In genomic region chr14:74922752-74923401, GRCh38 we compare ENCODE assay signal across 1 cellular context.
TF ChIP-seq lines count a peak whose summit lies in the region.

A gene with protein sequence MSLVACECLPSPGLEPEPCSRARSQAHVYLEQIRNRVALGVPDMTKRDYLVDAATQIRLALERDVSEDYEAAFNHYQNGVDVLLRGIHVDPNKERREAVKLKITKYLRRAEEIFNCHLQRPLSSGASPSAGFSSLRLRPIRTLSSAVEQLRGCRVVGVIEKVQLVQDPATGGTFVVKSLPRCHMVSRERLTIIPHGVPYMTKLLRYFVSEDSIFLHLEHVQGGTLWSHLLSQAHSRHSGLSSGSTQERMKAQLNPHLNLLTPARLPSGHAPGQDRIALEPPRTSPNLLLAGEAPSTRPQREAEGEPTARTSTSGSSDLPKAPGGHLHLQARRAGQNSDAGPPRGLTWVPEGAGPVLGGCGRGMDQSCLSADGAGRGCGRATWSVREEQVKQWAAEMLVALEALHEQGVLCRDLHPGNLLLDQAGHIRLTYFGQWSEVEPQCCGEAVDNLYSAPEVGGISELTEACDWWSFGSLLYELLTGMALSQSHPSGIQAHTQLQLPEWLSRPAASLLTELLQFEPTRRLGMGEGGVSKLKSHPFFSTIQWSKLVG (minus strand): TSS chr14:74923260. CDS start chr14:74921541, 1,719 bp downstream.

TF ChIP-seq in HepG2, 621 proteins besides CTCF, POLR2A, EP300 and RAD21 (continued from another document and continues in another):
- TF ChIP-seq, protein P1, sequence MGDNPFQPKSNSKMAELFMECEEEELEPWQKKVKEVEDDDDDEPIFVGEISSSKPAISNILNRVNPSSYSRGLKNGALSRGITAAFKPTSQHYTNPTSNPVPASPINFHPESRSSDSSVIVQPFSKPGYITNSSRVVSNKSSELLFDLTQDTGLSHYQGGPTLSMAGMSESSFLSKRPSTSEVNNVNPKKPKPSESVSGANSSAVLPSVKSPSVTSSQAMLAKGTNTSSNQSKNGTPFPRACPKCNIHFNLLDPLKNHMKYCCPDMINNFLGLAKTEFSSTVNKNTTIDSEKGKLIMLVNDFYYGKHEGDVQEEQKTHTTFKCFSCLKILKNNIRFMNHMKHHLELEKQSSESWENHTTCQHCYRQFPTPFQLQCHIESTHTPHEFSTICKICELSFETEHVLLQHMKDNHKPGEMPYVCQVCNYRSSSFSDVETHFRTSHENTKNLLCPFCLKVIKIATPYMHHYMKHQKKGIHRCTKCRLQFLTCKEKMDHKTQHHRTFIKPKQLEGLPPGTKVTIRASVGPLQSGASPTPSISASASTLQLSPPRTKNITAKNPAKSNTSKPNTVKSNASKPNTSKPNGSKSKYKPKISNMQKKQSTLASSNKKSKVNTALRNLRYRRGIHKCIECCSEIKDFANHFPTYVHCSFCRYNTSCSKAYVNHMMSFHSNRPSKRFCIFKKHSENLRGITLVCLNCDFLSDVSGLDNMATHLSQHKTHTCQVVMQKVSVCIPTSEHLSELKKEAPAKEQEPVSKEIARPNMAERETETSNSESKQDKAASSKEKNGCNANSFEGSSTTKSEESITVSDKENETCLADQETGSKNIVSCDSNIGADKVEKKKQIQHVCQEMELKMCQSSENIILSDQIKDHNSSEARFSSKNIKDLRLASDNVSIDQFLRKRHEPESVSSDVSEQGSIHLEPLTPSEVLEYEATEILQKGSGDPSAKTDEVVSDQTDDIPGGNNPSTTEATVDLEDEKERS (CRISPR knock-in tag; IDR thresholded peaks at IDR 0.05) = no peak
- TF ChIP-seq KAT8 (CRISPR knock-in tag; IDR thresholded peaks at IDR 0.05) = peak; percentile 72
- no peak for TF ChIP-seq CREM (IDR thresholded peaks at IDR 0.05)
- TF ChIP-seq CREM (CRISPR knock-in tag; IDR thresholded peaks at IDR 0.05) = no peak
- peak; percentile 15; the same call in 1 of the 2 replicates for TF ChIP-seq ZNF605 (CRISPR knock-in tag; IDR thresholded peaks at IDR 0.05)
- TF ChIP-seq ZNF639 (CRISPR knock-in tag; conservative IDR thresholded peaks at IDR 0.05) = no peak
- peak; percentile 52; the same call in 1 of the 2 replicates for TF ChIP-seq KAT7 (CRISPR knock-in tag; IDR thresholded peaks at IDR 0.05; ENCODE audit: borderline replicate concordance)
- peak; percentile 25; the same call in 1 of the 2 replicates for TF ChIP-seq HOXA3 (CRISPR knock-in tag; IDR thresholded peaks at IDR 0.05)
- peak; percentile 100 for TF ChIP-seq PHF21A (CRISPR knock-in tag; IDR thresholded peaks at IDR 0.05)
- 0 out of 2 replicates have a peak, but pooled peaks have one; percentile 27 for TF ChIP-seq SRY (CRISPR knock-in tag; IDR thresholded peaks at IDR 0.05)
- TF ChIP-seq ZNF512B (CRISPR knock-in tag; IDR thresholded peaks at IDR 0.05; ENCODE audit: borderline replicate concordance) = no peak
- 0 out of 2 replicates have a peak, but pooled peaks have one; percentile 20 for TF ChIP-seq NR1H2 (CRISPR knock-in tag; IDR thresholded peaks at IDR 0.05; ENCODE audit: borderline replicate concordance, low read depth)
- peak; percentile 85; the same call in 1 of the 2 replicates for TF ChIP-seq GABPB1 (CRISPR knock-in tag; IDR thresholded peaks at IDR 0.05)
- TF ChIP-seq, protein P2, sequence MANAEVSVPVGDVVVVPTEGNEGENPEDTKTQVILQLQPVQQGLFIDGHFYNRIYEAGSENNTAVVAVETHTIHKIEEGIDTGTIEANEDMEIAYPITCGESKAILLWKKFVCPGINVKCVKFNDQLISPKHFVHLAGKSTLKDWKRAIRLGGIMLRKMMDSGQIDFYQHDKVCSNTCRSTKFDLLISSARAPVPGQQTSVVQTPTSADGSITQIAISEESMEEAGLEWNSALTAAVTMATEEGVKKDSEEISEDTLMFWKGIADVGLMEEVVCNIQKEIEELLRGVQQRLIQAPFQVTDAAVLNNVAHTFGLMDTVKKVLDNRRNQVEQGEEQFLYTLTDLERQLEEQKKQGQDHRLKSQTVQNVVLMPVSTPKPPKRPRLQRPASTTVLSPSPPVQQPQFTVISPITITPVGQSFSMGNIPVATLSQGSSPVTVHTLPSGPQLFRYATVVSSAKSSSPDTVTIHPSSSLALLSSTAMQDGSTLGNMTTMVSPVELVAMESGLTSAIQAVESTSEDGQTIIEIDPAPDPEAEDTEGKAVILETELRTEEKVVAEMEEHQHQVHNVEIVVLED (CRISPR knock-in tag; IDR thresholded peaks at IDR 0.05; ENCODE audit: borderline replicate concordance) = peak; percentile 57; the same call in 1 of the 2 replicates
- TF ChIP-seq TGIF2 (CRISPR knock-in tag; IDR thresholded peaks at IDR 0.05) = peak; percentile 55; the same call in 1 of the 2 replicates
- peak; percentile 90 for TF ChIP-seq ZFY (CRISPR knock-in tag; IDR thresholded peaks at IDR 0.05)
- 0 out of 2 replicates have a peak, but pooled peaks have one; percentile 2 for TF ChIP-seq STAG1 (CRISPR knock-in tag; IDR thresholded peaks at IDR 0.05)
- peak; percentile 70 for TF ChIP-seq PHF20 (CRISPR knock-in tag; IDR thresholded peaks at IDR 0.05)
- peak; percentile 72; the same call in 1 of the 2 replicates for TF ChIP-seq TAF1 (CRISPR knock-in tag; IDR thresholded peaks at IDR 0.05)
- no peak for TF ChIP-seq ZNF724P (CRISPR knock-in tag; IDR thresholded peaks at IDR 0.05; ENCODE audit: borderline replicate concordance)
- TF ChIP-seq ZNF619 (CRISPR knock-in tag; IDR thresholded peaks at IDR 0.05) = 0 out of 2 replicates have a peak, but pooled peaks have one; percentile 32
- 0 out of 2 replicates have a peak, but pooled peaks have one; percentile 28 for TF ChIP-seq ZNF451 (CRISPR knock-in tag; IDR thresholded peaks at IDR 0.05)
- peak; percentile 55 for TF ChIP-seq AGO2 (optimal IDR thresholded peaks at IDR 0.05; ENCODE audit: low read depth, low read length)
- TF ChIP-seq RBFOX2 (IDR thresholded peaks at IDR 0.05; ENCODE audit: low read depth, low read length) = peak; percentile 75
- peak; percentile 49; the same call in 1 of the 2 replicates for TF ChIP-seq MYC (CRISPR knock-in tag; IDR thresholded peaks at IDR 0.05; ENCODE audit: borderline replicate concordance)
- TF ChIP-seq RNF2 (conservative IDR thresholded peaks at IDR 0.05; ENCODE audit: low read depth) = peak; percentile 67; the same call in 1 of the 2 replicates
- TF ChIP-seq KDM5B (CRISPR knock-in tag; IDR thresholded peaks at IDR 0.05; ENCODE audit: borderline replicate concordance) = peak; percentile 45; the same call in 1 of the 2 replicates
- TF ChIP-seq ZNF33A (CRISPR knock-in tag; IDR thresholded peaks at IDR 0.05; ENCODE audit: borderline replicate concordance) = no peak
- peak; percentile 58; the same call in 1 of the 2 replicates for TF ChIP-seq ZNF501 (CRISPR knock-in tag; IDR thresholded peaks at IDR 0.05)
- TF ChIP-seq E2F2 (CRISPR knock-in tag; IDR thresholded peaks at IDR 0.05; ENCODE audit: borderline replicate concordance) = 0 out of 2 replicates have a peak, but pooled peaks have one; percentile 24
- peak; percentile 83 for TF ChIP-seq NFYC (CRISPR knock-in tag; IDR thresholded peaks at IDR 0.05)
- TF ChIP-seq ISL2 (CRISPR knock-in tag; IDR thresholded peaks at IDR 0.05) = 0 out of 2 replicates have a peak, but pooled peaks have one; percentile 21
- TF ChIP-seq, protein P3, sequence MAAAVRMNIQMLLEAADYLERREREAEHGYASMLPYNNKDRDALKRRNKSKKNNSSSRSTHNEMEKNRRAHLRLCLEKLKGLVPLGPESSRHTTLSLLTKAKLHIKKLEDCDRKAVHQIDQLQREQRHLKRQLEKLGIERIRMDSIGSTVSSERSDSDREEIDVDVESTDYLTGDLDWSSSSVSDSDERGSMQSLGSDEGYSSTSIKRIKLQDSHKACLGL (CRISPR knock-in tag; IDR thresholded peaks at IDR 0.05) = peak; percentile 80
- peak; percentile 56; the same call in 1 of the 2 replicates for TF ChIP-seq POGK (CRISPR knock-in tag; conservative IDR thresholded peaks at IDR 0.05)
- 0 out of 2 replicates have a peak, but pooled peaks have one; percentile 20 for TF ChIP-seq ZNF513 (CRISPR knock-in tag; conservative IDR thresholded peaks at IDR 0.05)
- TF ChIP-seq, protein P4, sequence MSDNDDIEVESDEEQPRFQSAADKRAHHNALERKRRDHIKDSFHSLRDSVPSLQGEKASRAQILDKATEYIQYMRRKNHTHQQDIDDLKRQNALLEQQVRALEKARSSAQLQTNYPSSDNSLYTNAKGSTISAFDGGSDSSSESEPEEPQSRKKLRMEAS (IDR thresholded peaks at IDR 0.05) = peak; percentile 80; the same call in 1 of the 2 replicates
- TF ChIP-seq, protein P5, sequence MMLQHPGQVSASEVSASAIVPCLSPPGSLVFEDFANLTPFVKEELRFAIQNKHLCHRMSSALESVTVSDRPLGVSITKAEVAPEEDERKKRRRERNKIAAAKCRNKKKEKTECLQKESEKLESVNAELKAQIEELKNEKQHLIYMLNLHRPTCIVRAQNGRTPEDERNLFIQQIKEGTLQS (CRISPR knock-in tag; IDR thresholded peaks at IDR 0.05) = no peak
